Comparison of ENCODE assay signal across 1 cellular context in the genomic region with DNA sequence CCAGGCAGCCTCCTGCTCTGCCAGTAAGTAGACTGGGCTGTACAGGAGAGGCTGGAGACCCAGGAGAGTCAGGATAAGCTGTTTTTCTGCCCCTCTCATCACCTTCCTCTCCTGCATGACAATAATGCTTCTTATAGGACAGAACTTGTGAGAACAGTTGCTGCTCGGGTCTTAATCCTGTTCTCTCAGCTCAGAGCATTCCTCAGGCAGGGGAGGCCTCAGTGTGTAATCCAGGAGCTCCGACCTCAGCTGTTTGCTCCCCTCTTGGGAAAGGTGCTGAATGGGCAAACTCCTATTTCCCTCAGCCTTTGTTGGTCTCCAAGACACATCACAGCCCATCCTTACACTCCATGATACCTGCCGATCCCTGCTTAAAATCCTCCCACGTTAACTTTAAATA.
TF ChIP-seq lines count a peak whose summit lies in the region.

No MANE protein-coding gene starts in this region.

TF ChIP-seq in GM23338, 12 proteins besides CTCF, POLR2A, EP300 and RAD21 (continued from another document):
- TF ChIP-seq, protein P1, sequence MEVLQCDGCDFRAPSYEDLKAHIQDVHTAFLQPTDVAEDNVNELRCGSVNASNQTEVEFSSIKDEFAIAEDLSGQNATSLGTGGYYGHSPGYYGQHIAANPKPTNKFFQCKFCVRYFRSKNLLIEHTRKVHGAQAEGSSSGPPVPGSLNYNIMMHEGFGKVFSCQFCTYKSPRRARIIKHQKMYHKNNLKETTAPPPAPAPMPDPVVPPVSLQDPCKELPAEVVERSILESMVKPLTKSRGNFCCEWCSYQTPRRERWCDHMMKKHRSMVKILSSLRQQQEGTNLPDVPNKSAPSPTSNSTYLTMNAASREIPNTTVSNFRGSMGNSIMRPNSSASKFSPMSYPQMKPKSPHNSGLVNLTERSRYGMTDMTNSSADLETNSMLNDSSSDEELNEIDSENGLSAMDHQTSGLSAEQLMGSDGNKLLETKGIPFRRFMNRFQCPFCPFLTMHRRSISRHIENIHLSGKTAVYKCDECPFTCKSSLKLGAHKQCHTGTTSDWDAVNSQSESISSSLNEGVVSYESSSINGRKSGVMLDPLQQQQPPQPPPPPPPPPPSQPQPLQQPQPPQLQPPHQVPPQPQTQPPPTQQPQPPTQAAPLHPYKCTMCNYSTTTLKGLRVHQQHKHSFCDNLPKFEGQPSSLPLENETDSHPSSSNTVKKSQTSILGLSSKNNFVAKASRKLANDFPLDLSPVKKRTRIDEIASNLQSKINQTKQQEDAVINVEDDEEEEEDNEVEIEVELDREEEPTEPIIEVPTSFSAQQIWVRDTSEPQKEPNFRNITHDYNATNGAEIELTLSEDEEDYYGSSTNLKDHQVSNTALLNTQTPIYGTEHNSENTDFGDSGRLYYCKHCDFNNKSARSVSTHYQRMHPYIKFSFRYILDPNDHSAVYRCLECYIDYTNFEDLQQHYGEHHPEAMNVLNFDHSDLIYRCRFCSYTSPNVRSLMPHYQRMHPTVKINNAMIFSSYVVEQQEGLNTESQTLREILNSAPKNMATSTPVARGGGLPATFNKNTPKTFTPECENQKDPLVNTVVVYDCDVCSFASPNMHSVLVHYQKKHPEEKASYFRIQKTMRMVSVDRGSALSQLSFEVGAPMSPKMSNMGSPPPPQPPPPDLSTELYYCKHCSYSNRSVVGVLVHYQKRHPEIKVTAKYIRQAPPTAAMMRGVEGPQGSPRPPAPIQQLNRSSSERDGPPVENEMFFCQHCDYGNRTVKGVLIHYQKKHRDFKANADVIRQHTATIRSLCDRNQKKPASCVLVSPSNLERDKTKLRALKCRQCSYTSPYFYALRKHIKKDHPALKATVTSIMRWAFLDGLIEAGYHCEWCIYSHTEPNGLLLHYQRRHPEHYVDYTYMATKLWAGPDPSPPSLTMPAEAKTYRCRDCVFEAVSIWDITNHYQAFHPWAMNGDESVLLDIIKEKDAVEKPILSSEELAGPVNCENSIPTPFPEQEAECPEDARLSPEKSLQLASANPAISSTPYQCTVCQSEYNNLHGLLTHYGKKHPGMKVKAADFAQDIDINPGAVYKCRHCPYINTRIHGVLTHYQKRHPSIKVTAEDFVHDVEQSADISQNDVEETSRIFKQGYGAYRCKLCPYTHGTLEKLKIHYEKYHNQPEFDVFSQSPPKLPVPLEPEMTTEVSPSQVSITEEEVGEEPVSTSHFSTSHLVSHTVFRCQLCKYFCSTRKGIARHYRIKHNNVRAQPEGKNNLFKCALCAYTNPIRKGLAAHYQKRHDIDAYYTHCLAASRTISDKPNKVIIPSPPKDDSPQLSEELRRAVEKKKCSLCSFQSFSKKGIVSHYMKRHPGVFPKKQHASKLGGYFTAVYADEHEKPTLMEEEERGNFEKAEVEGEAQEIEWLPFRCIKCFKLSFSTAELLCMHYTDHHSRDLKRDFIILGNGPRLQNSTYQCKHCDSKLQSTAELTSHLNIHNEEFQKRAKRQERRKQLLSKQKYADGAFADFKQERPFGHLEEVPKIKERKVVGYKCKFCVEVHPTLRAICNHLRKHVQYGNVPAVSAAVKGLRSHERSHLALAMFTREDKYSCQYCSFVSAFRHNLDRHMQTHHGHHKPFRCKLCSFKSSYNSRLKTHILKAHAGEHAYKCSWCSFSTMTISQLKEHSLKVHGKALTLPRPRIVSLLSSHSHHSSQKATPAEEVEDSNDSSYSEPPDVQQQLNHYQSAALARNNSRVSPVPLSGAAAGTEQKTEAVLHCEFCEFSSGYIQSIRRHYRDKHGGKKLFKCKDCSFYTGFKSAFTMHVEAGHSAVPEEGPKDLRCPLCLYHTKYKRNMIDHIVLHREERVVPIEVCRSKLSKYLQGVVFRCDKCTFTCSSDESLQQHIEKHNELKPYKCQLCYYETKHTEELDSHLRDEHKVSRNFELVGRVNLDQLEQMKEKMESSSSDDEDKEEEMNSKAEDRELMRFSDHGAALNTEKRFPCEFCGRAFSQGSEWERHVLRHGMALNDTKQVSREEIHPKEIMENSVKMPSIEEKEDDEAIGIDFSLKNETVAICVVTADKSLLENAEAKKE (CRISPR knock-in tag; IDR thresholded peaks at IDR 0.05), result no peak
- no peak for TF ChIP-seq EZH2 (IDR thresholded peaks at IDR 0.05; ENCODE audit: low read depth, unreplicated experiment)
- TF ChIP-seq NANOG (IDR thresholded peaks at IDR 0.05; ENCODE audit: borderline replicate concordance), result no peak
- TF ChIP-seq STAT1 (IDR thresholded peaks at IDR 0.05; ENCODE audit: unreplicated experiment), result no peak
- TF ChIP-seq, protein P2, sequence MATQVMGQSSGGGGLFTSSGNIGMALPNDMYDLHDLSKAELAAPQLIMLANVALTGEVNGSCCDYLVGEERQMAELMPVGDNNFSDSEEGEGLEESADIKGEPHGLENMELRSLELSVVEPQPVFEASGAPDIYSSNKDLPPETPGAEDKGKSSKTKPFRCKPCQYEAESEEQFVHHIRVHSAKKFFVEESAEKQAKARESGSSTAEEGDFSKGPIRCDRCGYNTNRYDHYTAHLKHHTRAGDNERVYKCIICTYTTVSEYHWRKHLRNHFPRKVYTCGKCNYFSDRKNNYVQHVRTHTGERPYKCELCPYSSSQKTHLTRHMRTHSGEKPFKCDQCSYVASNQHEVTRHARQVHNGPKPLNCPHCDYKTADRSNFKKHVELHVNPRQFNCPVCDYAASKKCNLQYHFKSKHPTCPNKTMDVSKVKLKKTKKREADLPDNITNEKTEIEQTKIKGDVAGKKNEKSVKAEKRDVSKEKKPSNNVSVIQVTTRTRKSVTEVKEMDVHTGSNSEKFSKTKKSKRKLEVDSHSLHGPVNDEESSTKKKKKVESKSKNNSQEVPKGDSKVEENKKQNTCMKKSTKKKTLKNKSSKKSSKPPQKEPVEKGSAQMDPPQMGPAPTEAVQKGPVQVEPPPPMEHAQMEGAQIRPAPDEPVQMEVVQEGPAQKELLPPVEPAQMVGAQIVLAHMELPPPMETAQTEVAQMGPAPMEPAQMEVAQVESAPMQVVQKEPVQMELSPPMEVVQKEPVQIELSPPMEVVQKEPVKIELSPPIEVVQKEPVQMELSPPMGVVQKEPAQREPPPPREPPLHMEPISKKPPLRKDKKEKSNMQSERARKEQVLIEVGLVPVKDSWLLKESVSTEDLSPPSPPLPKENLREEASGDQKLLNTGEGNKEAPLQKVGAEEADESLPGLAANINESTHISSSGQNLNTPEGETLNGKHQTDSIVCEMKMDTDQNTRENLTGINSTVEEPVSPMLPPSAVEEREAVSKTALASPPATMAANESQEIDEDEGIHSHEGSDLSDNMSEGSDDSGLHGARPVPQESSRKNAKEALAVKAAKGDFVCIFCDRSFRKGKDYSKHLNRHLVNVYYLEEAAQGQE (IDR thresholded peaks at IDR 0.05; ENCODE audit: unreplicated experiment), result no peak
- TF ChIP-seq ZNF331 (CRISPR knock-in tag; IDR thresholded peaks at IDR 0.05; ENCODE audit: low read depth), result no peak
- no peak for TF ChIP-seq EZH2phosphoT487 (IDR thresholded peaks at IDR 0.05; ENCODE audit: unreplicated experiment)
- TF ChIP-seq, protein P3, sequence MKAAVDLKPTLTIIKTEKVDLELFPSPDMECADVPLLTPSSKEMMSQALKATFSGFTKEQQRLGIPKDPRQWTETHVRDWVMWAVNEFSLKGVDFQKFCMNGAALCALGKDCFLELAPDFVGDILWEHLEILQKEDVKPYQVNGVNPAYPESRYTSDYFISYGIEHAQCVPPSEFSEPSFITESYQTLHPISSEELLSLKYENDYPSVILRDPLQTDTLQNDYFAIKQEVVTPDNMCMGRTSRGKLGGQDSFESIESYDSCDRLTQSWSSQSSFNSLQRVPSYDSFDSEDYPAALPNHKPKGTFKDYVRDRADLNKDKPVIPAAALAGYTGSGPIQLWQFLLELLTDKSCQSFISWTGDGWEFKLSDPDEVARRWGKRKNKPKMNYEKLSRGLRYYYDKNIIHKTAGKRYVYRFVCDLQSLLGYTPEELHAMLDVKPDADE (IDR thresholded peaks at IDR 0.05), result no peak
- TF ChIP-seq ZNF114 (CRISPR knock-in tag; IDR thresholded peaks at IDR 0.05), result no peak
- TF ChIP-seq CREB1 (CRISPR knock-in tag; IDR thresholded peaks at IDR 0.05; ENCODE audit: low read depth), result no peak
TF ChIP-seq in GM23338: peak in this region for 0.
